ENCODE assay signal across 11 cellular contexts in genomic region chr3:10198226-10198625, GRCh38. TPM values are rescaled to one million over a fixed set of nuclear protein-coding genes. Genes with fewer than 3 reads are reported as not detected.
DNase-seq lines count a peak whose midpoint lies in the region; ATAC-seq, FAIRE-seq and TF ChIP-seq lines count a peak whose summit lies in the region.
"Had no signal": no experiment of that assay in that cellular context is flagged by ENCODE, and none has a peak within 500 bp of the region (broad histone marks: within the 10 kb centered on the region; RNA-seq: fewer than 3 reads in every experiment).

No MANE protein-coding gene starts in this region.

- intact Hi-C loops in IMR-90 (cut with micrococcal nuclease) (no loop called here), adrenal gland (cut with DNase I) (no loop called here)

- peak overlapping the region; percentile 51 to 71; a peak in 3 of 4 replicates for H4K8ac ChIP-seq in IMR-90 (ENCODE audit: low read depth in 2 of 2, low read length in 2 of 2)

- dilution Hi-C loops in IMR-90 (cut with HindIII; ENCODE audit: low sequenced_read_pairs, unreplicated experiment): no loop called here

- CTCF ChIA-PET in IMR-90 (lab: Yijun Ruan, JAX): no interaction called here

- FAIRE-seq in GM19239 (lab: Jason Lieb, UNC): no peak

- no peak for ATAC-seq in IMR-90 (ENCODE audit: low read depth)
- ATAC-seq in natural killer cell treated with Interleukin-12 subunit alpha and Interleukin-12 subunit beta and Interleukin-15 and Interleukin-18, amount 100 ng/mL, for 72 hours: no peak
- no peak for ATAC-seq in GM18870 (IDR thresholded peaks at IDR 0.05; ENCODE audit: unreplicated experiment)

- H3K4me3 Mint-ChIP-seq in natural killer cell treated with Interleukin-12 subunit alpha and Interleukin-12 subunit beta and Interleukin-15 and Interleukin-18, amount 100 ng/mL, for 72 hours: peak overlapping the region; percentile 82

- peak overlapping the region; percentile 66 for H2AK5ac ChIP-seq in IMR-90 (ENCODE audit: low read depth, low read length)

- H4K5ac ChIP-seq in IMR-90 (ENCODE audit: low read depth, low read length): peak overlapping the region; percentile 76; the same call in 1 of the 2 replicates

- H3K23ac ChIP-seq in IMR-90 (ENCODE audit: low read depth, low read length): peak overlapping the region; percentile 79; the same call in 1 of the 2 replicates

- peaks cover 13% of the 10 kb centered on the region for H3K36me3 Mint-ChIP-seq in natural killer cell treated with Interleukin-12 subunit alpha and Interleukin-12 subunit beta and Interleukin-15 and Interleukin-18, amount 100 ng/mL, for 72 hours

- peak overlapping the region; percentile 87 for H2BK5ac ChIP-seq in IMR-90 (ENCODE audit: low read depth, low read length, poor library complexity, severe bottlenecking)

- no CpG with 5 or more reads among the region's 4 CpGs for WGBS in IMR-90 (ENCODE audit: extremely low coverage in 2 of 2, insufficient read length in 1 of 2), 2 experiments
- 74 to 80% (median 78%) methylated on average over 4 of the region's 4 CpGs for WGBS in adrenal gland, 4 donors

- H2BK20ac ChIP-seq in IMR-90 (ENCODE audit: low read depth, low read length): no peak overlapping the region

- no peaks in the 10 kb centered on the region for H3K9me3 ChIP-seq in BLaER1 treated with 17β-estradiol and CSF1 and Interleukin-3, amounts not matched to agents 10 nM and 100 nM (replicated peaks in 1 of 11)
- no peaks in the 10 kb centered on the region for H3K9me3 ChIP-seq in IMR-90 (ENCODE audit: control insufficient read depth, insufficient read depth, low read length)
- no peaks in the 10 kb centered on the region for H3K9me3 ChIP-seq in adrenal gland (replicated peaks in 1 of 3)

- peaks cover 66 to 67% of the 10 kb centered on the region in 2 donors for H3K4me1 Mint-ChIP-seq in natural killer cell treated with Interleukin-12 subunit alpha and Interleukin-12 subunit beta and Interleukin-15 and Interleukin-18, amount 100 ng/mL, for 72 hours (ENCODE audit: low read depth in 2 of 2)

- peak overlapping the region; percentile 97 to 98 for H3K27ac Mint-ChIP-seq in natural killer cell treated with Interleukin-12 subunit alpha and Interleukin-12 subunit beta and Interleukin-15 and Interleukin-18, amount 100 ng/mL, for 72 hours

- H2AK9ac ChIP-seq in IMR-90 (replicated peaks; ENCODE audit: low read depth, low read length, poor library complexity): no peak overlapping the region

- peak overlapping the region; percentile 91; the same call in 1 of the 3 replicates for H2BK15ac ChIP-seq in IMR-90 (ENCODE audit: low read depth, low read length)

- peaks cover 22 to 66% of the 10 kb centered on the region in 2 experiments for H3K79me1 ChIP-seq in IMR-90 (ENCODE audit: low read depth in 1 of 2, low read length in 2 of 2)

- peak overlapping the region; percentile 80 for H3K4ac ChIP-seq in IMR-90 (ENCODE audit: low read depth, low read length)

- H3K9ac ChIP-seq in BLaER1 treated with 17β-estradiol and CSF1 and Interleukin-3, amounts not matched to agents 10 nM and 100 nM: peak overlapping the region; percentile 70 to 90 (median 83)
- no peak overlapping the region for H3K9ac ChIP-seq in IMR-90 (ENCODE audit: low read depth, low read length)

- peak overlapping the region; percentile 74 to 99 (median 98) for H3K27ac ChIP-seq in BLaER1 treated with 17β-estradiol and CSF1 and Interleukin-3, amounts not matched to agents 10 nM and 100 nM
- H3K27ac ChIP-seq in IMR-90 (ENCODE audit: insufficient read depth, low read length): no peak overlapping the region
- H3K27ac ChIP-seq in angular gyrus (ENCODE audit: low read depth, low read length): peak overlapping the region; percentile 9
- peak overlapping the region in 1 of 5 donors; percentile 22 for H3K27ac ChIP-seq in adrenal gland
- H3K27ac ChIP-seq: VCaP had no signal

- peak overlapping the region; percentile 20; the same call in 1 of the 2 replicates for H3K18ac ChIP-seq in IMR-90 (ENCODE audit: low read depth, low read length)

- TF ChIP-seq CTCF in IMR-90 (conservative IDR thresholded peaks at IDR 0.05; ENCODE audit: low read depth, low read length) (no peak), adrenal gland (IDR thresholded peaks at IDR 0.05) (no peak)

- in situ Hi-C loops in IMR-90 (cut with MboI; ENCODE audit: low sequenced_read_pairs): no loop called here

- no peaks in the 10 kb centered on the region for H4K20me1 ChIP-seq in BLaER1 treated with 17β-estradiol and CSF1 and Interleukin-3, amounts not matched to agents 10 nM and 100 nM
- H4K20me1 ChIP-seq in IMR-90 (ENCODE audit: insufficient read depth, low read length): no peaks in the 10 kb centered on the region

- peaks cover 34% of the 10 kb centered on the region for H3K9me1 ChIP-seq in IMR-90 (ENCODE audit: insufficient read depth, low read length)

- H3K4me1 ChIP-seq in BLaER1 treated with 17β-estradiol and CSF1 and Interleukin-3, amounts not matched to agents 10 nM and 100 nM: peaks cover 86 to 99% (median 89%) of the 10 kb centered on the region in 10 experiments
- peaks cover 27% of the 10 kb centered on the region for H3K4me1 ChIP-seq in IMR-90 (ENCODE audit: control insufficient read depth, insufficient read depth, low read length)
- H3K4me1 ChIP-seq in adrenal gland (replicated peaks in 1 of 2): peaks cover 32 to 37% of the 10 kb centered on the region in 2 donors

- no peaks in the 10 kb centered on the region for H3K27me3 ChIP-seq in BLaER1 treated with 17β-estradiol and CSF1 and Interleukin-3, amounts not matched to agents 10 nM and 100 nM
- no peaks in the 10 kb centered on the region for H3K27me3 ChIP-seq in IMR-90 (ENCODE audit: control insufficient read depth, insufficient read depth, low read length)
- no peaks in the 10 kb centered on the region for H3K27me3 ChIP-seq in adrenal gland

- H3K4me2 ChIP-seq in BLaER1 treated with 17β-estradiol and CSF1 and Interleukin-3, amounts not matched to agents 10 nM and 100 nM: peak overlapping the region; percentile 71 to 97 (median 94)
- no peak overlapping the region for H3K4me2 ChIP-seq in IMR-90 (ENCODE audit: low read depth, low read length)

- peaks cover 0 to 33% (median 30%) of the 10 kb centered on the region in 11 experiments; a peak in 18 of 22 replicates for H3K36me3 ChIP-seq in BLaER1 treated with 17β-estradiol and CSF1 and Interleukin-3, amounts not matched to agents 10 nM and 100 nM
- H3K36me3 ChIP-seq in IMR-90 (ENCODE audit: control insufficient read depth, insufficient read depth, low read length) (peaks cover 2% of the 10 kb centered on the region; the same call in 1 of the 2 replicates), adrenal gland (replicated peaks in 1 of 2) (peaks cover 0 to 3% of the 10 kb centered on the region in 2 donors)

- BruUV-seq in IMR-90 (replicated peaks; lab: Mats Ljungman, UMichigan): no TSS peak

- no peak overlapping the region for H3K56ac ChIP-seq in IMR-90 (ENCODE audit: extremely low read depth, insufficient read depth, low read length)

- no peaks in the 10 kb centered on the region for H3K9me3 Mint-ChIP-seq in natural killer cell treated with Interleukin-12 subunit alpha and Interleukin-12 subunit beta and Interleukin-15 and Interleukin-18, amount 100 ng/mL, for 72 hours

- H3K27me3 Mint-ChIP-seq in natural killer cell treated with Interleukin-12 subunit alpha and Interleukin-12 subunit beta and Interleukin-15 and Interleukin-18, amount 100 ng/mL, for 72 hours: no peaks in the 10 kb centered on the region

- peak overlapping the region; percentile 84; the same call in 1 of the 2 replicates for H2BK120ac ChIP-seq in IMR-90 (ENCODE audit: low read depth, low read length)

- TF ChIP-seq POLR2A in IMR-90 (IDR thresholded peaks at IDR 0.05; ENCODE audit: low read depth, low read length) (no peak), adrenal gland (IDR thresholded peaks at IDR 0.05) (no peak)

- no peak for TF ChIP-seq RAD21 in IMR-90 (IDR thresholded peaks at IDR 0.05; ENCODE audit: low read length)

- H3K4me3 ChIP-seq in BLaER1 treated with 17β-estradiol and CSF1 and Interleukin-3, amounts not matched to agents 10 nM and 100 nM: peak overlapping the region in 1 of 10 experiments; percentile 12; a peak in 1 of 20 replicates
- H3K4me3 ChIP-seq in IMR-90 (ENCODE audit: insufficient read depth, low read depth, low read length) (no peak overlapping the region), adrenal gland (no peak overlapping the region)

- peak overlapping the region; percentile 23; the same call in 1 of the 2 replicates for H4K91ac ChIP-seq in IMR-90 (ENCODE audit: insufficient read depth, low read depth, low read length)

- DNase-seq in IMR-90 (no peak), NCI-H2081 (lab: John Stamatoyannopoulos, UW) (no peak), GM19239 (ENCODE audit: insufficient read length, low spot score) (no peak), adrenal gland (no peak)
- DNase-seq in natural killer cell treated with Interleukin-12 subunit alpha and Interleukin-12 subunit beta and Interleukin-15 and Interleukin-18, amount 100 ng/mL, for 72 hours (ENCODE audit: low spot score): no peak
- DNase-seq: mesendoderm, NCI-H2171 had no signal

- POLR2A ChIA-PET in IMR-90 (lab: Charles Lee; ENCODE audit: unreplicated experiment): no interaction called here

- peak overlapping the region; percentile 80 for H3K14ac ChIP-seq in IMR-90 (replicated peaks; ENCODE audit: low read depth, low read length)

- H2AFZ ChIP-seq in IMR-90 (replicated peaks; ENCODE audit: low read length, poor library complexity): peak overlapping the region; percentile 51

RNA-seq across cellular contexts. Expression of gene IRAK2, which starts 33.5 kb away (rescaled TPM):
- total RNA-seq in IMR-90 (2012; rRNA removed) (8.1 and 8.6 TPM in 2 replicates), adrenal gland (1 to 10 TPM; 2.5 to 8.7 (median 6.4) TPM)
- polyA plus RNA-seq in IMR-90 (2012; rRNA removed) (6.9 and 7.8 TPM in 2 replicates), adrenal gland (1 to 10 TPM; 2.1 to 3.7 (median 2.3) TPM)
- polyA plus RNA-seq in IMR-90 (2012; cell fraction: cytosol; rRNA removed): 5.1 and 6.1 TPM in 2 replicates
- polyA plus RNA-seq in IMR-90 (2012; cell fraction: nucleus; rRNA removed; ENCODE audit: low replicate concordance): 4.2 and 6.2 TPM in 2 replicates
- 10 to 100 TPM; 35.1 to 78.4 TPM for total RNA-seq in natural killer cell treated with Interleukin-12 subunit alpha and Interleukin-12 subunit beta and Interleukin-15 and Interleukin-18, amount 100 ng/mL, for 72 hours

RNA-seq across cellular contexts. Expression of gene TATDN2, which starts 50.0 kb away (rescaled TPM):
- total RNA-seq in IMR-90 (2012; rRNA removed) (7.8 and 9.0 TPM in 2 replicates), adrenal gland (10 to 100 TPM; 17.3 to 34.8 (median 26.7) TPM)
- polyA plus RNA-seq in IMR-90 (2012; rRNA removed) (15.0 and 18.8 TPM in 2 replicates), adrenal gland (10 to 100 TPM; 14.9 to 22.6 (median 16.7) TPM)
- 9.1 and 10.1 TPM in 2 replicates for polyA plus RNA-seq in IMR-90 (2012; cell fraction: cytosol; rRNA removed)
- polyA plus RNA-seq in IMR-90 (2012; cell fraction: nucleus; rRNA removed; ENCODE audit: low replicate concordance): 11.1 and 22.6 TPM in 2 replicates
- total RNA-seq in natural killer cell treated with Interleukin-12 subunit alpha and Interleukin-12 subunit beta and Interleukin-15 and Interleukin-18, amount 100 ng/mL, for 72 hours: 10 to 100 TPM; 66.3 to 93.3 TPM

RNA-seq across cellular contexts. Expression of gene VHL, which starts 56.6 kb away (rescaled TPM):
- total RNA-seq in IMR-90 (2012; rRNA removed) (11.8 and 19.2 TPM in 2 replicates), adrenal gland (10 to 100 TPM; 27.9 to 59.7 (median 44.5) TPM)
- polyA plus RNA-seq in IMR-90 (2012; rRNA removed) (8.9 and 11.7 TPM in 2 replicates), adrenal gland (10 to 100 TPM; 22.3 to 29.9 (median 28.4) TPM)
- polyA plus RNA-seq in IMR-90 (2012; cell fraction: cytosol; rRNA removed): 4.9 and 7.9 TPM in 2 replicates
- polyA plus RNA-seq in IMR-90 (2012; cell fraction: nucleus; rRNA removed; ENCODE audit: low replicate concordance): 6.8 and 15.4 TPM in 2 replicates
- 10 to 100 TPM; 66.8 to 77.5 TPM for total RNA-seq in natural killer cell treated with Interleukin-12 subunit alpha and Interleukin-12 subunit beta and Interleukin-15 and Interleukin-18, amount 100 ng/mL, for 72 hours
